Comparison of ENCODE assay signal across 25 cellular contexts in genomic region chr18:12569791-12570190, GRCh38.
"Had no signal": no experiment of that assay in that cellular context is flagged by ENCODE, and none has a peak within 500 bp of the region (broad histone marks: within the 10 kb centered on the region; RNA-seq: fewer than 3 reads in every experiment).

No MANE protein-coding gene starts in this region.

- DNase-seq: naive thymus-derived CD4-positive, alpha-beta T cell; natural killer cell; occipital lobe; ovary; posterior cingulate gyrus; psoas muscle; right cardiac atrium; right lobe of liver; sigmoid colon; small intestine; stimulated activated CD4-positive, alpha-beta T cell treated with anti-CD3 and anti-CD28 coated beads, Interleukin-15, amount 100 ng/mL, for 24 hours; stimulated activated CD4-positive, alpha-beta T cell treated with anti-CD3 and anti-CD28 coated beads, Interleukin-2, amount 100 ng/mL, for 24 hours; stimulated activated CD4-positive, alpha-beta T cell treated with anti-CD3 and anti-CD28 coated beads, Interleukin-2, amount 100 ng/mL, for 48 hours; stimulated activated CD4-positive, alpha-beta T cell treated with anti-CD3 and anti-CD28 coated beads, Interleukin-4, amount 100 ng/mL, for 24 hours; stimulated activated naive B cell treated with anti-CD40 and anti-IgM and Interleukin-4, amounts not matched to agents 10 μg/mL and 1 μg/mL and 100 μg/mL, for 72 hours; stimulated activated naive CD4-positive, alpha-beta T cell treated with Interleukin-2 at 50 U/mL for 16 hours; stomach; transverse colon; upper lobe of left lung; uterus had no signal

- ATAC-seq: naive thymus-derived CD4-positive, alpha-beta T cell; natural killer cell; psoas muscle; right cardiac atrium; stimulated activated effector memory CD8-positive, alpha-beta T cell treated with anti-CD3 and anti-CD28 coated beads, Interleukin-12 subunit alpha, Interleukin-12 subunit beta, amount 100 ng/mL, for 72 hours; stimulated activated naive B cell treated with anti-CD40 and anti-IgM and Interleukin-4, amounts not matched to agents 10 μg/mL and 1 μg/mL and 100 μg/mL, for 72 hours had no signal

- H3K9me3 ChIP-seq: ovary, psoas muscle, right lobe of liver, stomach, thoracic aorta, thyroid gland, transverse colon, upper lobe of left lung, uterus had no signal

- H3K9ac ChIP-seq: neural progenitor cell, parathyroid adenoma had no signal

- H3K36me3 ChIP-seq: neural progenitor cell, ovary, right lobe of liver, sigmoid colon, stomach, thoracic aorta, thyroid gland, transverse colon, upper lobe of left lung, uterus had no signal

- H2AFZ ChIP-seq: neural progenitor cell, parathyroid adenoma had no signal

- H3K27ac ChIP-seq: neural progenitor cell, ovary, parathyroid adenoma, psoas muscle, right lobe of liver, sigmoid colon, stomach, thoracic aorta, thyroid gland, transverse colon, upper lobe of left lung, uterus had no signal

- H3K4me2 ChIP-seq: neural progenitor cell had no signal

- H3K4me1 ChIP-seq: neural progenitor cell, sigmoid colon, thyroid gland, transverse colon, uterus had no signal

- H3K4me3 ChIP-seq: neural progenitor cell, ovary, psoas muscle, right lobe of liver, sigmoid colon, stomach, thoracic aorta, thyroid gland, transverse colon, upper lobe of left lung, uterus had no signal

- H3K27me3 ChIP-seq: neural progenitor cell, ovary, right lobe of liver, sigmoid colon, stomach, thyroid gland, transverse colon, upper lobe of left lung, uterus had no signal

- FAIRE-seq: small intestine had no signal
